Comparison of ENCODE assay signal across 8 cellular contexts in the genomic region with DNA sequence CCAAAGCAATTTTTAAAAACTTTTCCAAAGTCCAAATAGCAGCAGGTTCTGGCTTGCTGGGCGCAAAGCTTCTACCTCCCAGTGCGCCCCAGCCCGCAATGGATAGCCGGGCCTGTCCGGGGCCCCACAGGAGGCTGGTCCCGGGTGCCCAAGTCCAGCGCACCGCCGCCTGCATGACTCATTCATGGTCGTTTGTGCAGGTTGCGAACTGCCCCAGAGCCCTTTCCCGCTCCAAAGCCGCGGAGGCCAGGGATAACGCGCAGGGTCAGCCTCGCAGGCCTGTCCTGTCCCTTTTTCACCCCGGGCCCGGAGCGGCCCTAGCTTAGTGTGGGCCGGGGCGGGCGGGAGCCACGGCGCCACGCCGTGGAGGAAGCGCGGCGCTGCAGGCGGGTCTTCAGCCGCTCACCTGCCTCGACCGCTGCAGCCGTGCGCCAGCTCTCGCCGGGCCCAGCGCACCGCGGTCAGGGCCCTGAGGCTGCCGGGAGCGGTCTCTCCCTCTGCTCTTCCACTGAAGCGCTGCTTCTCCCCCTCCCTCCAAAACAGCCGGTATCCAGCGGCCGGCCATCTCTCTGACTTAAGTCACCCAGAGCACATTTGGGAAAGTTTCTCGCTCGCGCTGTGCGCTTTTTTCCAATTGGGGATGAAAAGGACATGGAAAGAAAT. TPM values are rescaled to one million over a fixed set of nuclear protein-coding genes. Genes with fewer than 3 reads are reported as not detected.
DNase-seq lines count a peak whose midpoint lies in the region; ATAC-seq and TF ChIP-seq lines count a peak whose summit lies in the region.

No MANE protein-coding gene starts in this region.

- ATAC-seq in GM18511 (IDR thresholded peaks at IDR 0.05; ENCODE audit: unreplicated experiment) (peak; percentile 43), HG02981 (IDR thresholded peaks at IDR 0.05; ENCODE audit: unreplicated experiment) (peak; percentile 35)
- peak; percentile 70 for ATAC-seq in stimulated activated memory B cell treated with anti-CD40 and anti-IgM and Interleukin-4, amounts not matched to agents 10 μg/mL and 1 μg/mL and 100 μg/mL, for 72 hours

- peaks cover 34% of the 10 kb centered on the region for H3K36me3 Mint-ChIP-seq in stimulated activated memory B cell treated with anti-CD40 and anti-IgM and Interleukin-4, amounts not matched to agents 10 μg/mL and 1 μg/mL and 100 μg/mL, for 72 hours

- DNase-seq in AG08396 (ENCODE audit: low spot score) (peak; percentile 89), NCI-H460 (ENCODE audit: extremely low read depth, low read depth) (peak; percentile 62), epithelial cell of esophagus (ENCODE audit: low read depth) (peak; percentile 70)
- DNase-seq in activated CD8-positive, alpha-beta memory T cell treated with anti-CD3 and anti-CD28 coated beads, Interleukin-2, amount 50 U/mL, for 48 hours = peak; percentile 88

- TF ChIP-seq CTCF in epithelial cell of esophagus (IDR thresholded peaks at IDR 0.05; ENCODE audit: insufficient read depth, low read depth, low read length, missing control alignments) = peak; percentile 32

- H3K4me1 Mint-ChIP-seq in stimulated activated memory B cell treated with anti-CD40 and anti-IgM and Interleukin-4, amounts not matched to agents 10 μg/mL and 1 μg/mL and 100 μg/mL, for 72 hours = peaks cover 60% of the 10 kb centered on the region

- peak overlapping the region; percentile 96 for H3K27ac Mint-ChIP-seq in stimulated activated memory B cell treated with anti-CD40 and anti-IgM and Interleukin-4, amounts not matched to agents 10 μg/mL and 1 μg/mL and 100 μg/mL, for 72 hours

- H3K4me1 ChIP-seq in mononuclear cell (ENCODE audit: insufficient read depth, low read length) = peaks cover 49% of the 10 kb centered on the region

- peak overlapping the region; percentile 92 for H3K4me3 Mint-ChIP-seq in stimulated activated memory B cell treated with anti-CD40 and anti-IgM and Interleukin-4, amounts not matched to agents 10 μg/mL and 1 μg/mL and 100 μg/mL, for 72 hours

- peak overlapping the region; percentile 59 for H3K4me3 ChIP-seq in epithelial cell of esophagus (ENCODE audit: low read length)
- H3K4me3 ChIP-seq in mononuclear cell (ENCODE audit: low read length) = peak overlapping the region; percentile 65

- no peaks in the 10 kb centered on the region for H3K9me3 ChIP-seq in mononuclear cell (ENCODE audit: low read depth, low read length)

- H3K9me3 Mint-ChIP-seq in stimulated activated memory B cell treated with anti-CD40 and anti-IgM and Interleukin-4, amounts not matched to agents 10 μg/mL and 1 μg/mL and 100 μg/mL, for 72 hours = no peaks in the 10 kb centered on the region

- H3K27me3 Mint-ChIP-seq in stimulated activated memory B cell treated with anti-CD40 and anti-IgM and Interleukin-4, amounts not matched to agents 10 μg/mL and 1 μg/mL and 100 μg/mL, for 72 hours = peaks cover 12% of the 10 kb centered on the region

- H3K27me3 ChIP-seq in mononuclear cell (ENCODE audit: insufficient read depth, low read length) = peaks cover 57% of the 10 kb centered on the region

RNA-seq across cellular contexts. Expression of a gene that starts 1.7 kb away (rescaled TPM):
- 0.26 and 0.32 TPM in 2 replicates for total RNA-seq in NCI-H460 (2014; rRNA removed; shearing (Covaris generic))
- not detected in 2 replicates for polyA plus RNA-seq in NCI-H460 (2014; cell fraction: nucleus; rRNA removed)
- 11.9 TPM for total RNA-seq in mononuclear cell

RNA-seq across cellular contexts. Expression of a gene that starts 13.4 kb away (rescaled TPM):
- total RNA-seq in NCI-H460 (2014; rRNA removed; shearing (Covaris generic)) = 41.0 and 42.5 TPM in 2 replicates
- 27.2 and 34.2 TPM in 2 replicates for polyA plus RNA-seq in NCI-H460 (2014; cell fraction: nucleus; rRNA removed)
- total RNA-seq in mononuclear cell = 23.4 TPM

Comparison
In these comparisons a context has a peak if more than half of its experiments do, and no peak if none do; other contexts are left out.
1. Peak in every context shown above with its lines: DNase-seq, ATAC-seq and H3K4me3 ChIP-seq.